22 cellular contexts compared by ENCODE assay signal in genomic region chr7:47335071-47335470, GRCh38.
DNase-seq lines count a peak whose midpoint lies in the region; ATAC-seq, FAIRE-seq and TF ChIP-seq lines count a peak whose summit lies in the region.
"Had no signal": no experiment of that assay in that cellular context is flagged by ENCODE, and none has a peak within 500 bp of the region (broad histone marks: within the 10 kb centered on the region; RNA-seq: fewer than 3 reads in every experiment).

No MANE protein-coding gene starts in this region.

- CTCF ChIA-PET in HepG2 (lab: Yijun Ruan, JAX; ENCODE audit: low intra/inter-chr PET ratio, low total read pairs), result no interaction called here

- 100% methylated on average over 4 of the region's 6 CpGs for WGBS in HepG2 (ENCODE audit: low lambda C conversion rate)
- 93% methylated on average over 6 of the region's 6 CpGs for WGBS in right lobe of liver (ENCODE audit: insufficient coverage, low coverage, low lambda C conversion rate, missing lambda C conversion rate)
- 87% methylated on average over 6 of the region's 6 CpGs for WGBS in hepatocyte (ENCODE audit: low lambda C conversion rate, missing lambda C conversion rate)

- H3K4me1 ChIP-seq in HepG2 (ENCODE audit: insufficient read depth, low read length) (no peaks in the 10 kb centered on the region), right lobe of liver (no peaks in the 10 kb centered on the region), hepatocyte (ENCODE audit: insufficient read depth) (peaks cover 38% of the 10 kb centered on the region), gastrocnemius medialis (peaks cover 38 to 46% of the 10 kb centered on the region in 2 donors), mucosa of descending colon (ENCODE audit: low read depth) (no peaks in the 10 kb centered on the region)

- no peaks in the 10 kb centered on the region for H3K9me2 ChIP-seq in hepatocyte (replicated peaks; ENCODE audit: insufficient read depth)

- TF ChIP-seq POLR2A in HepG2 (IDR thresholded peaks at IDR 0.05; ENCODE audit: insufficient read depth in 1 of 2, low read depth in 2 of 2, low read length in 2 of 2), result no peak
- no peak for TF ChIP-seq POLR2A in right lobe of liver (IDR thresholded peaks at IDR 0.05)
- TF ChIP-seq POLR2A in gastrocnemius medialis (IDR thresholded peaks at IDR 0.05), result no peak

- in situ Hi-C loops in HepG2 (cut with HindIII; ENCODE audit: extremely low pct_ligation_motif_present, low pct_unique_long_range_greater_than_20kb) (no loop called here), gastrocnemius medialis (cut with MboI; ENCODE audit: low sequenced_read_pairs in 4 of 4) (no loop called here)

- H4K20me1 ChIP-seq in HepG2 (ENCODE audit: insufficient read depth, low read length), result peaks cover 7% of the 10 kb centered on the region
- H4K20me1 ChIP-seq in hepatocyte (ENCODE audit: insufficient read depth, poor library complexity, severe bottlenecking), result no peaks in the 10 kb centered on the region

- no peak overlapping the region for H3K27ac ChIP-seq in HepG2 (ENCODE audit: extremely low read length, insufficient read depth, low read length)
- no peak overlapping the region for H3K27ac ChIP-seq in right lobe of liver
- peak overlapping the region; percentile 66 for H3K27ac ChIP-seq in hepatocyte
- peak overlapping the region in 3 of 4 donors; percentile 86 to 88 (median 87) for H3K27ac ChIP-seq in gastrocnemius medialis
- H3K27ac ChIP-seq: BLaER1 treated with 17β-estradiol and CSF1 and Interleukin-3, amounts not matched to agents 10 nM and 100 nM had no signal

- no peak overlapping the region for H3K9ac ChIP-seq in HepG2 (ENCODE audit: insufficient read depth, low read depth, low read length)
- H3K9ac ChIP-seq: BLaER1 treated with 17β-estradiol and CSF1 and Interleukin-3, amounts not matched to agents 10 nM and 100 nM had no signal

- no peak for TF ChIP-seq RAD21 in HepG2 (CRISPR knock-in tag; IDR thresholded peaks at IDR 0.05)

- no peak for DNase-seq in HepG2 (ENCODE audit: low spot score)
- DNase-seq in right lobe of liver, result no peak
- no peak for DNase-seq in hepatocyte (ENCODE audit: low spot score)
- DNase-seq in gastrocnemius medialis, result no peak
- no peak for DNase-seq in 8988T
- no peak for DNase-seq in mucosa of descending colon
- DNase-seq in iPS-NIHi11 (ENCODE audit: low spot score), result no peak
- DNase-seq: CD8-positive, alpha-beta T cell; DMS53; EL; H9; MM.1S; NCI-H1092; NCI-H1436 treated with DMSO at 0.1 percent for 48 hours; NCI-H2029; NCI-H2171 treated with DMSO at 0.1 percent for 48 hours; NCI-H446 treated with DMSO at 0.1 percent for 48 hours; NCI-H774; SIG-M5 had no signal

- H2AFZ ChIP-seq in HepG2 (ENCODE audit: low read length) (no peak overlapping the region), hepatocyte (no peak overlapping the region)

- no peaks in the 10 kb centered on the region for H3K79me2 ChIP-seq in HepG2 (ENCODE audit: insufficient read depth, low read length)
- H3K79me2 ChIP-seq in hepatocyte, result peaks cover 26% of the 10 kb centered on the region

- H3K4me3 ChIP-seq in HepG2 (replicated peaks in 1 of 3; ENCODE audit: insufficient read depth in 1 of 3, low read depth in 2 of 3, low read length in 3 of 3) (no peak overlapping the region), right lobe of liver (no peak overlapping the region), hepatocyte (no peak overlapping the region), gastrocnemius medialis (no peak overlapping the region), mucosa of descending colon (no peak overlapping the region)
- H3K4me3 ChIP-seq: BLaER1 treated with 17β-estradiol and CSF1 and Interleukin-3, amounts not matched to agents 10 nM and 100 nM; GM12878 had no signal

- TF ChIP-seq CTCF in HepG2 (CRISPR knock-in tag; IDR thresholded peaks at IDR 0.05), result no peak
- TF ChIP-seq CTCF in right lobe of liver (IDR thresholded peaks at IDR 0.05), result no peak
- no peak for TF ChIP-seq CTCF in hepatocyte (IDR thresholded peaks at IDR 0.05; ENCODE audit: poor library complexity)
- no peak for TF ChIP-seq CTCF in gastrocnemius medialis (IDR thresholded peaks at IDR 0.05 in 4 of 5, conservative IDR thresholded peaks at IDR 0.05 in 1 of 5)
- TF ChIP-seq CTCF in mucosa of descending colon (IDR thresholded peaks at IDR 0.05), result no peak

- ATAC-seq in HepG2 (no peak), right lobe of liver (no peak), gastrocnemius medialis (no peak), mucosa of descending colon (no peak)
- ATAC-seq: CD8-positive, alpha-beta T cell; GM12878 had no signal

- H3K36me3 ChIP-seq in HepG2 (replicated peaks in 1 of 2; ENCODE audit: control insufficient read depth in 1 of 2, insufficient read depth in 2 of 2, low read length in 2 of 2), result peaks cover 44 to 76% of the 10 kb centered on the region in 2 experiments
- H3K36me3 ChIP-seq in right lobe of liver, result peaks cover 0 to 17% (median 5%) of the 10 kb centered on the region in 4 donors
- H3K36me3 ChIP-seq in hepatocyte (replicated peaks; ENCODE audit: insufficient read depth, low read depth), result no peaks in the 10 kb centered on the region
- H3K36me3 ChIP-seq in gastrocnemius medialis, result no peaks in the 10 kb centered on the region
- H3K36me3 ChIP-seq in mucosa of descending colon (ENCODE audit: low read depth), result no peaks in the 10 kb centered on the region

- H3K27me3 ChIP-seq in HepG2 (ENCODE audit: control insufficient read depth in 1 of 2, insufficient read depth in 2 of 2, low read length in 2 of 2) (no peaks in the 10 kb centered on the region), right lobe of liver (no peaks in the 10 kb centered on the region), hepatocyte (no peaks in the 10 kb centered on the region), gastrocnemius medialis (no peaks in the 10 kb centered on the region)
- H3K27me3 ChIP-seq: BLaER1 treated with 17β-estradiol and CSF1 and Interleukin-3, amounts not matched to agents 10 nM and 100 nM had no signal

- no TSS peak for BruUV-seq in HepG2 (replicated peaks; lab: Mats Ljungman, UMichigan)

- no peak overlapping the region for H3K4me2 ChIP-seq in HepG2 (ENCODE audit: low read depth, low read length)
- H3K4me2 ChIP-seq in hepatocyte, result no peak overlapping the region
- H3K4me2 ChIP-seq: BLaER1 treated with 17β-estradiol and CSF1 and Interleukin-3, amounts not matched to agents 10 nM and 100 nM had no signal

- no peak for FAIRE-seq in HepG2 (lab: Jason Lieb, UNC)
- FAIRE-seq: GM12878, GM19239 had no signal

- TF ChIP-seq EP300 in HepG2 (IDR thresholded peaks at IDR 0.05; ENCODE audit: low read depth in 2 of 2, low read length in 2 of 2), result no peak
- no peak for TF ChIP-seq EP300 in HepG2 (CRISPR knock-in tag; IDR thresholded peaks at IDR 0.05; ENCODE audit: borderline replicate concordance)

- POLR2A ChIA-PET in HepG2 (lab: Yijun Ruan, JAX), result no interaction called here

- no peaks in the 10 kb centered on the region for H3K9me3 ChIP-seq in HepG2 (ENCODE audit: low read length)
- no peaks in the 10 kb centered on the region for H3K9me3 ChIP-seq in right lobe of liver
- no peaks in the 10 kb centered on the region for H3K9me3 ChIP-seq in hepatocyte (ENCODE audit: low read depth)
- no peaks in the 10 kb centered on the region for H3K9me3 ChIP-seq in gastrocnemius medialis
- no peaks in the 10 kb centered on the region for H3K9me3 ChIP-seq in mucosa of descending colon

- intact Hi-C loops in HepG2 (cut with micrococcal nuclease; ENCODE audit: unreplicated experiment), result loop anchor here (5.0 kb wide), 1 partner anchor 68 kb away; no protein-coding TSS in a partner anchor
- intact Hi-C loops in right lobe of liver (cut with DNase I), result no loop called here
- intact Hi-C loops in gastrocnemius medialis (cut with DNase I; ENCODE audit: low total_unique reads), result no loop called here
- intact Hi-C loops in mucosa of descending colon (cut with DNase I, micrococcal nuclease), result no loop called here

TF ChIP-seq in HepG2, 621 proteins besides CTCF, POLR2A, EP300 and RAD21 (continues in another document):
- peak; percentile 59 for TF ChIP-seq MNT (IDR thresholded peaks at IDR 0.05)
- no peak for TF ChIP-seq NAIF1 (CRISPR knock-in tag; IDR thresholded peaks at IDR 0.05; ENCODE audit: borderline replicate concordance)
- no peak for TF ChIP-seq PBX3 (CRISPR knock-in tag; IDR thresholded peaks at IDR 0.05; ENCODE audit: borderline replicate concordance)
- TF ChIP-seq AGO2 (optimal IDR thresholded peaks at IDR 0.05; ENCODE audit: low read depth, low read length), result peak; percentile 31
- no peak for TF ChIP-seq GTF3A (CRISPR knock-in tag; conservative IDR thresholded peaks at IDR 0.05)

Comparison
In these comparisons a context has a peak if more than half of its experiments do, and no peak if none do; other contexts are left out.
1. H3K27ac ChIP-seq: peak in hepatocyte (single experiment) and gastrocnemius medialis (3 of 4); none in HepG2 (single experiment) and right lobe of liver (0 of 3).